In the genomic region with DNA sequence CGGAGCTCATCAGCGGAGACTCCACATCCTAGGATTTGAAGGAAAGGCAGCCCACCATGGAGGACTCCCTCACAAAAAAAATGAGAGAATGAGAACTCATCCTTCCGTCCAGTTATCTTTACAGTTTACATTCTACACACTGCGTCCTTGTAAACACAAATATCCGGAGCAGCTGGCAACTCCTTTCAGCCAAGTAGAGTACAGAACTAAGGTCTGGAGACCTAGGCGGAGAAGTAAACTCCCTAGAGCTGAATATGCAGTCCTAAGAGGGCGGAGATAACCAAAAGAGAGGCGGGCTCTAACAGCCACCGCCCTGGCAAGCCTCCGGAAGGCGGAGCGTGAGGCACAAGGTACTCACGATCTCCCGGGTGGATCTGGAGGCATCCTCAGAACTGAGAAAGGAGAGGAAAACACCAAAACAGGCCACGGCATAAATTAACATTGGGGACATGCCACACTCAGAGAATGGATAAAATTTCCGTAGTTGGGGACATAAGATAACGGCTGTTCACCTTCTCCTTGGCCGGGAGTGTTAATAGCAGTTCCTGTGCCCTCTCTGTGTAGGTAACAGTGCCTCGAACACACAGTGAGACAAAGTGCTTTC, we compare ENCODE assay signal across 8 cellular contexts. TPM values are rescaled to one million over a fixed set of nuclear protein-coding genes. Genes with fewer than 3 reads are reported as not detected.
DNase-seq lines count a peak whose midpoint lies in the region; ATAC-seq and TF ChIP-seq lines count a peak whose summit lies in the region.

No MANE protein-coding gene starts in this region.

- CTCF ChIA-PET in RWPE1 (lab: Yijun Ruan, JAX) = interaction anchor here (0.7 kb wide), 1 partner anchor 391 kb away, joined by 3 read pairs; no protein-coding TSS in a partner anchor

- POLR2A ChIA-PET in RWPE1 (lab: Yijun Ruan, JAX; ENCODE audit: low non-redundant PET) = interaction anchor here (0.6 to 1.6 kb wide), 3 partner anchors 70 to 187 kb away, joined by 4 to 8 read pairs (median 4); a partner anchor contains a TSS

- H3K36me3 Mint-ChIP-seq in activated T-helper 2 cell treated with anti-CD3 and anti-CD28 coated beads, Interferon-gamma antibody, Interleukin-2, Interleukin-4, amounts not matched to agents 10 μg/mL and 5 μg/mL and 100 μg/mL, durations not matched to agents 14 hours and 24 hours and 36 hours (ENCODE audit: low read depth) = peaks cover 6% of the 10 kb centered on the region
- peaks cover 2% of the 10 kb centered on the region for H3K36me3 Mint-ChIP-seq in nephron (ENCODE audit: low read depth)
- peaks cover 5% of the 10 kb centered on the region for H3K36me3 Mint-ChIP-seq in stimulated activated naive CD8-positive, alpha-beta T cell treated with anti-CD3 and anti-CD28 coated beads, Interleukin-15, Interleukin-2, amounts not matched to agents 100 ng/mL and 50 ng/mL, for 24 hours (ENCODE audit: low read depth)

- peak overlapping the region; percentile 100 for H3K27ac Mint-ChIP-seq in activated T-helper 2 cell treated with anti-CD3 and anti-CD28 coated beads, Interferon-gamma antibody, Interleukin-2, Interleukin-4, amounts not matched to agents 10 μg/mL and 5 μg/mL and 100 μg/mL, durations not matched to agents 14 hours and 24 hours and 36 hours
- H3K27ac Mint-ChIP-seq in nephron = peak overlapping the region; percentile 98 to 100 (median 99)
- peak overlapping the region; percentile 99 for H3K27ac Mint-ChIP-seq in stimulated activated naive CD8-positive, alpha-beta T cell treated with anti-CD3 and anti-CD28 coated beads, Interleukin-15, Interleukin-2, amounts not matched to agents 100 ng/mL and 50 ng/mL, for 24 hours

- DNase-seq in Caki2 (ENCODE audit: low read depth) (peak; percentile 77), RWPE1 (ENCODE audit: low spot score) (peak; percentile 70), fibroblast of peridontal ligament (ENCODE audit: extremely low read depth) (peak; percentile 73)
- peak; percentile 80 for DNase-seq in activated T-helper 2 cell treated with anti-CD3 and anti-CD28 coated beads, Interferon-gamma antibody, Interleukin-2, Interleukin-4, amounts not matched to agents 10 μg/mL and 5 μg/mL and 100 μg/mL, durations not matched to agents 14 hours and 24 hours and 36 hours (ENCODE audit: low spot score)

- intact Hi-C loops in activated T-helper 2 cell treated with anti-CD3 and anti-CD28 coated beads, Interferon-gamma antibody, Interleukin-2, Interleukin-4, amounts not matched to agents 10 μg/mL and 5 μg/mL and 100 μg/mL, durations not matched to agents 14 hours and 24 hours and 36 hours (cut with micrococcal nuclease) = loop anchor here (1.0 to 10.0 kb wide), 9 partner anchors 35 to 988 kb away; a partner anchor contains a TSS

- TF ChIP-seq CTCF in RWPE1 (conservative IDR thresholded peaks at IDR 0.05; ENCODE audit: low read depth) = no peak
- no peak for TF ChIP-seq CTCF in nephron (IDR thresholded peaks at IDR 0.05; ENCODE audit: unreplicated experiment in 3 of 3)

- peak overlapping the region; percentile 97 for H3K27ac ChIP-seq in KOPT-K1 (ENCODE audit: low read depth, low read length, poor library complexity, severe bottlenecking)
- H3K27ac ChIP-seq in RWPE1 = peak overlapping the region; percentile 99

- H3K9me3 ChIP-seq in KOPT-K1 (ENCODE audit: insufficient read depth, low read length, poor library complexity, severe bottlenecking) = no peaks in the 10 kb centered on the region

- no peak for ATAC-seq in HG03520 (IDR thresholded peaks at IDR 0.05; ENCODE audit: unreplicated experiment)

- H3K9me3 Mint-ChIP-seq in activated T-helper 2 cell treated with anti-CD3 and anti-CD28 coated beads, Interferon-gamma antibody, Interleukin-2, Interleukin-4, amounts not matched to agents 10 μg/mL and 5 μg/mL and 100 μg/mL, durations not matched to agents 14 hours and 24 hours and 36 hours = no peaks in the 10 kb centered on the region
- H3K9me3 Mint-ChIP-seq in nephron = no peaks in the 10 kb centered on the region
- H3K9me3 Mint-ChIP-seq in stimulated activated naive CD8-positive, alpha-beta T cell treated with anti-CD3 and anti-CD28 coated beads, Interleukin-15, Interleukin-2, amounts not matched to agents 100 ng/mL and 50 ng/mL, for 24 hours = no peaks in the 10 kb centered on the region

- in situ Hi-C loops in Caki2 (cut with HindIII; ENCODE audit: low pct_unique_long_range_greater_than_20kb, low sequenced_read_pairs) = no loop called here

- H3K4me3 Mint-ChIP-seq in activated T-helper 2 cell treated with anti-CD3 and anti-CD28 coated beads, Interferon-gamma antibody, Interleukin-2, Interleukin-4, amounts not matched to agents 10 μg/mL and 5 μg/mL and 100 μg/mL, durations not matched to agents 14 hours and 24 hours and 36 hours (ENCODE audit: low read depth) = peak overlapping the region; percentile 97
- peak overlapping the region; percentile 93 to 98 (median 95) for H3K4me3 Mint-ChIP-seq in nephron
- peak overlapping the region; percentile 93 for H3K4me3 Mint-ChIP-seq in stimulated activated naive CD8-positive, alpha-beta T cell treated with anti-CD3 and anti-CD28 coated beads, Interleukin-15, Interleukin-2, amounts not matched to agents 100 ng/mL and 50 ng/mL, for 24 hours

- H3K4me1 Mint-ChIP-seq in activated T-helper 2 cell treated with anti-CD3 and anti-CD28 coated beads, Interferon-gamma antibody, Interleukin-2, Interleukin-4, amounts not matched to agents 10 μg/mL and 5 μg/mL and 100 μg/mL, durations not matched to agents 14 hours and 24 hours and 36 hours (ENCODE audit: low read depth) = peaks cover 29% of the 10 kb centered on the region
- H3K4me1 Mint-ChIP-seq in nephron = peaks cover 26% of the 10 kb centered on the region
- peaks cover 43% of the 10 kb centered on the region for H3K4me1 Mint-ChIP-seq in stimulated activated naive CD8-positive, alpha-beta T cell treated with anti-CD3 and anti-CD28 coated beads, Interleukin-15, Interleukin-2, amounts not matched to agents 100 ng/mL and 50 ng/mL, for 24 hours (ENCODE audit: low read depth)

- peaks cover 4% of the 10 kb centered on the region; the same call in 1 of the 2 replicates for H3K36me3 ChIP-seq in KOPT-K1 (ENCODE audit: insufficient read depth, low read length)

- no peaks in the 10 kb centered on the region for H3K27me3 Mint-ChIP-seq in activated T-helper 2 cell treated with anti-CD3 and anti-CD28 coated beads, Interferon-gamma antibody, Interleukin-2, Interleukin-4, amounts not matched to agents 10 μg/mL and 5 μg/mL and 100 μg/mL, durations not matched to agents 14 hours and 24 hours and 36 hours (ENCODE audit: low read depth)
- H3K27me3 Mint-ChIP-seq in nephron (ENCODE audit: low read depth) = no peaks in the 10 kb centered on the region
- no peaks in the 10 kb centered on the region for H3K27me3 Mint-ChIP-seq in stimulated activated naive CD8-positive, alpha-beta T cell treated with anti-CD3 and anti-CD28 coated beads, Interleukin-15, Interleukin-2, amounts not matched to agents 100 ng/mL and 50 ng/mL, for 24 hours

RNA-seq across cellular contexts. Expression of a gene that starts 1.0 kb away (rescaled TPM):
- total RNA-seq in Caki2 (2014; rRNA removed; shearing (Covaris generic); ENCODE audit: low replicate concordance) = 17.7 and 32.6 TPM in 2 replicates
- 88.4 and 94.6 TPM in 2 replicates for total RNA-seq in activated T-helper 2 cell treated with anti-CD3 and anti-CD28 coated beads, Interferon-gamma antibody, Interleukin-2, Interleukin-4, amounts not matched to agents 10 μg/mL and 5 μg/mL and 100 μg/mL, durations not matched to agents 14 hours and 24 hours and 36 hours
